Comparison of ENCODE assay signal across 27 cellular contexts in genomic region chr1:182102042-182102416, GRCh38. TPM values are rescaled to one million over a fixed set of nuclear protein-coding genes. Genes with fewer than 3 reads are reported as not detected.
DNase-seq lines count a peak whose midpoint lies in the region; ATAC-seq and TF ChIP-seq lines count a peak whose summit lies in the region.
"Had no signal": no experiment of that assay in that cellular context is flagged by ENCODE, and none has a peak within 500 bp of the region (broad histone marks: within the 10 kb centered on the region; RNA-seq: fewer than 3 reads in every experiment).

No MANE protein-coding gene starts in this region.

- H3K4me3 Mint-ChIP-seq in Caco-2 (ENCODE audit: unreplicated experiment) (peak overlapping the region; percentile 71), endodermal cell (peak overlapping the region; percentile 5)
- H3K4me3 Mint-ChIP-seq: activated naive CD8-positive, alpha-beta T cell; CD4-positive, CD25-positive, alpha-beta regulatory T cell; stimulated activated naive B cell treated with anti-CD40 and anti-IgM and Interleukin-4, amounts not matched to agents 10 μg/mL and 1 μg/mL and 100 μg/mL, for 72 hours; T-cell had no signal

- BruUV-seq in Caco-2 (replicated peaks; lab: Mats Ljungman, UMichigan) = no TSS peak
- no TSS peak for BruUV-seq in PC-3 (replicated peaks; lab: Mats Ljungman, UMichigan)

- H3K9ac ChIP-seq in PC-3 (ENCODE audit: low read length) = no peak overlapping the region
- peak overlapping the region; percentile 56 for H3K9ac ChIP-seq in endodermal cell (ENCODE audit: extremely low read depth, low read length, poor library complexity, severe bottlenecking)

- H3K4me2 ChIP-seq in PC-3 (ENCODE audit: low read length) = peak overlapping the region; percentile 73

- H3K27me3 ChIP-seq in Caco-2 (replicated peaks; ENCODE audit: control insufficient read depth, insufficient read depth, low read length) (no peaks in the 10 kb centered on the region), PC-3 (ENCODE audit: low read length) (no peaks in the 10 kb centered on the region), endodermal cell (ENCODE audit: control insufficient read depth, insufficient read depth, low read length, poor library complexity, severe bottlenecking) (no peaks in the 10 kb centered on the region)
- H3K27me3 ChIP-seq: SJSA1 had no signal

- H3K9me3 Mint-ChIP-seq in Caco-2 (ENCODE audit: unreplicated experiment) = peaks cover 49% of the 10 kb centered on the region
- peaks cover 10% of the 10 kb centered on the region for H3K9me3 Mint-ChIP-seq in endodermal cell

- no peaks in the 10 kb centered on the region for H3K9me2 ChIP-seq in PC-3 (replicated peaks; ENCODE audit: low read length)

- H3K27ac ChIP-seq in PC-3 (ENCODE audit: low read length) (peak overlapping the region; percentile 28; the same call in 1 of the 2 replicates), endodermal cell (ENCODE audit: low read depth, low read length) (peak overlapping the region; percentile 78)
- H3K27ac ChIP-seq: neutrophil, prostate gland, SJSA1, suprapubic skin had no signal

- 85 to 100% methylated on average over 1 to 2 of the region's 3 CpGs for WGBS in endodermal cell (ENCODE audit: insufficient coverage in 1 of 2, insufficient read length in 1 of 2), 2 experiments

- no peaks in the 10 kb centered on the region for H3K79me2 ChIP-seq in PC-3 (ENCODE audit: low read length)

- H3K4me1 ChIP-seq in Caco-2 = peaks cover 38% of the 10 kb centered on the region
- H3K4me1 ChIP-seq in PC-3 (ENCODE audit: insufficient read depth, low read length) = peaks cover 16% of the 10 kb centered on the region
- H3K4me1 ChIP-seq in endodermal cell (ENCODE audit: control insufficient read depth, insufficient read depth, low read length) = peaks cover 6% of the 10 kb centered on the region
- H3K4me1 ChIP-seq in mucosa of descending colon (ENCODE audit: low read depth) = peaks cover 4% of the 10 kb centered on the region
- H3K4me1 ChIP-seq: prostate gland, SJSA1, suprapubic skin had no signal

- no peak overlapping the region for H2AFZ ChIP-seq in PC-3 (ENCODE audit: low read length)

- no peaks in the 10 kb centered on the region for H4K20me1 ChIP-seq in PC-3 (ENCODE audit: low read length)

- intact Hi-C loops in Caco-2 (cut with micrococcal nuclease; ENCODE audit: unreplicated experiment) (loop anchor here (5.0 kb wide), 1 partner anchor 290 kb away; the partner anchor contains the start of gene GLUL), PC-3 (cut with micrococcal nuclease) (no loop called here), mucosa of descending colon (cut with DNase I, micrococcal nuclease) (no loop called here)

- CTCF ChIA-PET in Caco-2 (lab: Charles Lee) (interaction anchor here (0.9 to 1.9 kb wide), 4 partner anchors 10 to 104 kb away, joined by 3 to 9 read pairs (median 6); no protein-coding TSS in a partner anchor), PC-3 (lab: Charles Lee) (interaction anchor here (1.0 kb wide), 1 partner anchor 41 kb away, joined by 3 read pairs; no protein-coding TSS in a partner anchor)

- no peaks in the 10 kb centered on the region for H3F3A ChIP-seq in PC-3 (ENCODE audit: low read length, unreplicated experiment)

- H3K4me1 Mint-ChIP-seq in Caco-2 (ENCODE audit: low read depth, unreplicated experiment) = peaks cover 49% of the 10 kb centered on the region
- peaks cover 38% of the 10 kb centered on the region for H3K4me1 Mint-ChIP-seq in endodermal cell
- H3K4me1 Mint-ChIP-seq: stimulated activated naive B cell treated with anti-CD40 and anti-IgM and Interleukin-4, amounts not matched to agents 10 μg/mL and 1 μg/mL and 100 μg/mL, for 72 hours; T-cell had no signal

- TF ChIP-seq CTCF in Caco-2 (IDR thresholded peaks at IDR 0.05; ENCODE audit: insufficient read depth in 1 of 2, low read depth in 1 of 2, low read length in 1 of 2, severe bottlenecking in 1 of 2, unreplicated experiment in 1 of 2) = no peak
- no peak for TF ChIP-seq CTCF in PC-3 (conservative IDR thresholded peaks at IDR 0.05; ENCODE audit: low read depth, low read length)
- no peak for TF ChIP-seq CTCF in endodermal cell (conservative IDR thresholded peaks at IDR 0.05)
- TF ChIP-seq CTCF in mucosa of descending colon (IDR thresholded peaks at IDR 0.05) = no peak

- POLR2A ChIA-PET in Caco-2 (lab: Charles Lee) (interaction anchor here (1.7 kb wide), 1 partner anchor 290 kb away, joined by 17 read pairs; the partner anchor contains the start of gene GLUL), PC-3 (lab: Charles Lee; ENCODE audit: unreplicated experiment) (no interaction called here)

- ATAC-seq in PC-3 = no peak
- peak; percentile 84 for ATAC-seq in mucosa of descending colon
- ATAC-seq in HG02852 (IDR thresholded peaks at IDR 0.05; ENCODE audit: unreplicated experiment) = no peak
- ATAC-seq in HG03469 (IDR thresholded peaks at IDR 0.05; ENCODE audit: unreplicated experiment) = no peak
- ATAC-seq: stimulated activated naive B cell treated with anti-CD40 and anti-IgM and Interleukin-4, amounts not matched to agents 10 μg/mL and 1 μg/mL and 100 μg/mL, for 72 hours; T-cell had no signal

- peak in 1 of 2 experiments; percentile 48 for DNase-seq in Caco-2
- DNase-seq in PC-3 = peak; percentile 38
- no peak for DNase-seq in endodermal cell
- no peak for DNase-seq in mucosa of descending colon
- DNase-seq in activated CD4-positive, alpha-beta T cell treated with anti-CD3 and anti-CD28 coated beads, Interleukin-2, amount 50 U/mL, for 48 hours = no peak
- no peak for DNase-seq in activated gamma-delta T cell treated with Interleukin-2 at 50 U/mL for 16 hours
- DNase-seq: activated CD4-positive, CD25-positive, alpha-beta regulatory T cell; activated CD8-positive, alpha-beta memory T cell treated with anti-CD3 and anti-CD28 coated beads, Interleukin-2, amount 50 U/mL, for 4 hours; aorta; CD4-positive, CD25-positive, alpha-beta regulatory T cell; central memory CD4-positive, alpha-beta T cell; EL; NCI-H1105 treated with DMSO at 0.1 percent for 48 hours; NCI-H2029; NCI-H69; stimulated activated CD4-positive, alpha-beta T cell treated with anti-CD3 and anti-CD28 coated beads, Interleukin-15, amount 100 ng/mL, for 24 hours; stimulated activated naive B cell treated with anti-CD40 and anti-IgM and Interleukin-4, amounts not matched to agents 10 μg/mL and 1 μg/mL and 100 μg/mL, for 72 hours; T-cell had no signal

- H3K36me3 ChIP-seq in Caco-2 (ENCODE audit: control insufficient read depth, insufficient read depth, low read length) (peaks cover 2% of the 10 kb centered on the region; the same call in 1 of the 2 replicates), PC-3 (ENCODE audit: low read depth, low read length) (no peaks in the 10 kb centered on the region), endodermal cell (ENCODE audit: control insufficient read depth, insufficient read depth, low read length) (no peaks in the 10 kb centered on the region), mucosa of descending colon (ENCODE audit: low read depth) (no peaks in the 10 kb centered on the region)
- H3K36me3 ChIP-seq: neutrophil, prostate gland, SJSA1, suprapubic skin had no signal

- H3K4me3 ChIP-seq in Caco-2 (ENCODE audit: low read depth, low read length) (no peak overlapping the region), PC-3 (ENCODE audit: low read length) (peak overlapping the region; percentile 43; the same call in 1 of the 2 replicates), endodermal cell (ENCODE audit: low read length) (peak overlapping the region; percentile 11), mucosa of descending colon (no peak overlapping the region)
- H3K4me3 ChIP-seq: prostate gland, SJSA1, suprapubic skin had no signal

- H3K9me3 ChIP-seq in Caco-2 = peaks cover 24% of the 10 kb centered on the region
- no peaks in the 10 kb centered on the region for H3K9me3 ChIP-seq in PC-3 (ENCODE audit: low read length)
- H3K9me3 ChIP-seq in endodermal cell (ENCODE audit: control insufficient read depth, low read length) = peaks cover 18% of the 10 kb centered on the region
- no peaks in the 10 kb centered on the region for H3K9me3 ChIP-seq in mucosa of descending colon
- H3K9me3 ChIP-seq: neutrophil, prostate gland, SJSA1 had no signal

- H3K36me3 Mint-ChIP-seq in Caco-2 (ENCODE audit: insufficient read depth, unreplicated experiment) = peaks cover 29% of the 10 kb centered on the region
- peaks cover under 1% of the 10 kb centered on the region for H3K36me3 Mint-ChIP-seq in endodermal cell (ENCODE audit: low read depth)
- H3K36me3 Mint-ChIP-seq: activated naive CD8-positive, alpha-beta T cell; CD4-positive, CD25-positive, alpha-beta regulatory T cell; stimulated activated naive B cell treated with anti-CD40 and anti-IgM and Interleukin-4, amounts not matched to agents 10 μg/mL and 1 μg/mL and 100 μg/mL, for 72 hours; T-cell had no signal

- H3K27me3 Mint-ChIP-seq in Caco-2 (ENCODE audit: insufficient read depth, unreplicated experiment) (no peaks in the 10 kb centered on the region), endodermal cell (ENCODE audit: insufficient read depth) (no peaks in the 10 kb centered on the region)

- H3K27ac Mint-ChIP-seq in Caco-2 (ENCODE audit: unreplicated experiment) (peak overlapping the region; percentile 98), endodermal cell (peak overlapping the region; percentile 97)
- H3K27ac Mint-ChIP-seq: activated naive CD8-positive, alpha-beta T cell; CD4-positive, CD25-positive, alpha-beta regulatory T cell; stimulated activated naive B cell treated with anti-CD40 and anti-IgM and Interleukin-4, amounts not matched to agents 10 μg/mL and 1 μg/mL and 100 μg/mL, for 72 hours; T-cell had no signal

RNA-seq across cellular contexts. Expression of gene ZNF648, which starts 40.5 kb away (rescaled TPM):
- total RNA-seq in Caco-2 (2022) (not detected in 2 replicates), PC-3 (2014; rRNA removed) (not detected in 2 replicates), endodermal cell (under 1 TPM in 1 of 2 donors, not detected in 1; 0.29 TPM), mucosa of descending colon (under 1 TPM in 1 of 3 donors, not detected in 2; 0.07 TPM)
- 0.11 TPM for polyA plus RNA-seq in endodermal cell (2013, experiment 1 of 2)
- 0.25 TPM for polyA plus RNA-seq in endodermal cell (2013, experiment 2 of 2)
- total RNA-seq: aorta; CD4-positive, CD25-positive, alpha-beta regulatory T cell; dermis microvascular lymphatic vessel endothelial cell; M059J; SJSA1; T-cell had no signal
- polyA plus RNA-seq: aorta had no signal

Comparison
In these comparisons a context has a peak if more than half of its experiments do, and no peak if none do; other contexts are left out.
1. H3K4me3 ChIP-seq: peak in PC-3 (single experiment) and endodermal cell (single experiment); none in Caco-2 (single experiment) and mucosa of descending colon (single experiment).